In genomic region chr11:67022341-67022933, GRCh38 we compare ENCODE assay signal across 9 cellular contexts. TPM values are rescaled to one million over a fixed set of nuclear protein-coding genes. Genes with fewer than 3 reads are reported as not detected.
DNase-seq lines count a peak whose midpoint lies in the region; ATAC-seq and TF ChIP-seq lines count a peak whose summit lies in the region.
"Had no signal": no experiment of that assay in that cellular context is flagged by ENCODE, and none has a peak within 500 bp of the region (broad histone marks: within the 10 kb centered on the region; RNA-seq: fewer than 3 reads in every experiment).

No MANE protein-coding gene starts in this region.

- 18 to 27% (median 18%) methylated on average over 20 of the region's 20 CpGs for WGBS in adipose tissue, 3 donors

- H3K27me3 Mint-ChIP-seq in activated CD4-positive, alpha-beta memory T cell treated with anti-CD3 and anti-CD28 coated beads for 36 hours = peaks cover 34% of the 10 kb centered on the region
- H3K27me3 Mint-ChIP-seq in activated CD4-positive, alpha-beta memory T cell treated with anti-CD3 and anti-CD28 coated beads, Interleukin-2, amount 10 ng/mL, durations not matched to agents 7 days and 5 days = peaks cover 60% of the 10 kb centered on the region
- peaks cover 71 to 85% (median 77%) of the 10 kb centered on the region in 3 donors for H3K27me3 Mint-ChIP-seq in CD14-positive monocyte (ENCODE audit: low read depth in 3 of 3)

- in situ Hi-C loops in GM13977 (cut with MboI; ENCODE audit: low pct_unique_long_range_greater_than_20kb, low sequenced_read_pairs, unreplicated experiment) = no loop called here

- intact Hi-C loops in activated CD4-positive, alpha-beta memory T cell treated with anti-CD3 and anti-CD28 coated beads for 36 hours (cut with micrococcal nuclease) = no loop called here
- intact Hi-C loops in CD14-positive monocyte (cut with micrococcal nuclease) = no loop called here

- H3K27me3 ChIP-seq in iPS-20b (ENCODE audit: insufficient read depth, low read length) (peaks cover 40% of the 10 kb centered on the region), stomach smooth muscle (ENCODE audit: control insufficient read depth in 1 of 2, insufficient read depth in 2 of 2, low read length in 2 of 2) (peaks cover 23 to 28% of the 10 kb centered on the region in 2 donors)

- DNase-seq in activated CD4-positive, alpha-beta memory T cell treated with anti-CD3 and anti-CD28 coated beads for 36 hours = no peak
- no peak for DNase-seq in activated CD4-positive, alpha-beta memory T cell treated with anti-CD3 and anti-CD28 coated beads, Interleukin-2, amount 10 ng/mL, durations not matched to agents 7 days and 5 days
- DNase-seq in CD14-positive monocyte (ENCODE audit: low spot score) (no peak), GM13977 (ENCODE audit: low spot score) (no peak)

- CTCF ChIA-PET in activated CD4-positive, alpha-beta memory T cell treated with anti-CD3 and anti-CD28 coated beads for 36 hours (lab: Charles Lee) = interaction anchor here (0.6 to 2.5 kb wide), 3 partner anchors 11 to 227 kb away, joined by 3 to 7 read pairs (median 3); no protein-coding TSS in a partner anchor
- CTCF ChIA-PET in activated CD4-positive, alpha-beta memory T cell treated with anti-CD3 and anti-CD28 coated beads, Interleukin-2, amount 10 ng/mL, durations not matched to agents 7 days and 5 days (lab: Charles Lee) = interaction anchor here (0.6 to 1.2 kb wide), 6 partner anchors 15 to 1153 kb away, joined by 3 to 6 read pairs (median 3); no protein-coding TSS in a partner anchor

- peaks cover 4% of the 10 kb centered on the region; the same call in 1 of the 2 replicates for H3K9me3 ChIP-seq in iPS-20b (ENCODE audit: insufficient read depth, low read depth, low read length)
- H3K9me3 ChIP-seq in stomach smooth muscle (ENCODE audit: control insufficient read depth in 2 of 2, low read length in 2 of 2) = no peaks in the 10 kb centered on the region

- peak overlapping the region; percentile 8 for H3K27ac ChIP-seq in adipose tissue (ENCODE audit: low read depth, low read length)
- H3K27ac ChIP-seq in iPS-20b (ENCODE audit: low read length) = no peak overlapping the region
- H3K27ac ChIP-seq in stomach smooth muscle (ENCODE audit: low read length) = no peak overlapping the region

- TF ChIP-seq CTCF in CD14-positive monocyte (IDR thresholded peaks at IDR 0.05) (no peak), GM13977 (IDR thresholded peaks at IDR 0.05; ENCODE audit: extremely low read depth, insufficient read depth, missing control alignments) (no peak)

- peaks cover 33% of the 10 kb centered on the region for H3K4me1 Mint-ChIP-seq in activated CD4-positive, alpha-beta memory T cell treated with anti-CD3 and anti-CD28 coated beads for 36 hours (ENCODE audit: low read depth)
- peaks cover 25% of the 10 kb centered on the region for H3K4me1 Mint-ChIP-seq in activated CD4-positive, alpha-beta memory T cell treated with anti-CD3 and anti-CD28 coated beads, Interleukin-2, amount 10 ng/mL, durations not matched to agents 7 days and 5 days
- peaks cover 6% of the 10 kb centered on the region for H3K4me1 Mint-ChIP-seq in CD14-positive monocyte

- POLR2A ChIA-PET in activated CD4-positive, alpha-beta memory T cell treated with anti-CD3 and anti-CD28 coated beads for 36 hours (lab: Charles Lee) = no interaction called here
- POLR2A ChIA-PET in activated CD4-positive, alpha-beta memory T cell treated with anti-CD3 and anti-CD28 coated beads, Interleukin-2, amount 10 ng/mL, durations not matched to agents 7 days and 5 days (lab: Charles Lee) = no interaction called here

- H3K36me3 ChIP-seq in iPS-20b (ENCODE audit: insufficient read depth, low read depth, low read length) (no peaks in the 10 kb centered on the region), stomach smooth muscle (ENCODE audit: control insufficient read depth in 2 of 2, insufficient read depth in 2 of 2, low read length in 2 of 2) (no peaks in the 10 kb centered on the region)

- peak overlapping the region; percentile 8 for H3K4me3 Mint-ChIP-seq in activated CD4-positive, alpha-beta memory T cell treated with anti-CD3 and anti-CD28 coated beads for 36 hours
- H3K4me3 Mint-ChIP-seq in activated CD4-positive, alpha-beta memory T cell treated with anti-CD3 and anti-CD28 coated beads, Interleukin-2, amount 10 ng/mL, durations not matched to agents 7 days and 5 days = no peak overlapping the region
- H3K4me3 Mint-ChIP-seq in CD14-positive monocyte = peak overlapping the region in 1 of 2 donors; percentile 86
- H3K4me3 Mint-ChIP-seq: T-helper 1 cell treated with Interleukin-12 subunit alpha and Interleukin-12 subunit beta and Interleukin-4 antibody, amounts not matched to agents 30 μg/mL and 1 μg/mL, for 36 hours had no signal

- H3K4me1 ChIP-seq in iPS-20b (ENCODE audit: insufficient read depth, low read length) = peaks cover 5% of the 10 kb centered on the region
- peaks cover 14% of the 10 kb centered on the region for H3K4me1 ChIP-seq in stomach smooth muscle (ENCODE audit: control insufficient read depth, insufficient read depth, low read length)

- H3K9me3 Mint-ChIP-seq in activated CD4-positive, alpha-beta memory T cell treated with anti-CD3 and anti-CD28 coated beads for 36 hours = peaks cover 4% of the 10 kb centered on the region
- H3K9me3 Mint-ChIP-seq in activated CD4-positive, alpha-beta memory T cell treated with anti-CD3 and anti-CD28 coated beads, Interleukin-2, amount 10 ng/mL, durations not matched to agents 7 days and 5 days = no peaks in the 10 kb centered on the region
- peaks cover 0 to 23% (median 13%) of the 10 kb centered on the region in 7 donors for H3K9me3 Mint-ChIP-seq in CD14-positive monocyte
- H3K9me3 Mint-ChIP-seq: T-helper 1 cell treated with Interleukin-12 subunit alpha and Interleukin-12 subunit beta and Interleukin-4 antibody, amounts not matched to agents 30 μg/mL and 1 μg/mL, for 36 hours had no signal

- no peak overlapping the region for H3K27ac Mint-ChIP-seq in activated CD4-positive, alpha-beta memory T cell treated with anti-CD3 and anti-CD28 coated beads for 36 hours
- no peak overlapping the region for H3K27ac Mint-ChIP-seq in activated CD4-positive, alpha-beta memory T cell treated with anti-CD3 and anti-CD28 coated beads, Interleukin-2, amount 10 ng/mL, durations not matched to agents 7 days and 5 days
- H3K27ac Mint-ChIP-seq in CD14-positive monocyte = no peak overlapping the region
- H3K27ac Mint-ChIP-seq: T-helper 1 cell treated with Interleukin-12 subunit alpha and Interleukin-12 subunit beta and Interleukin-4 antibody, amounts not matched to agents 30 μg/mL and 1 μg/mL, for 36 hours had no signal

- no peaks in the 10 kb centered on the region for H3K36me3 Mint-ChIP-seq in activated CD4-positive, alpha-beta memory T cell treated with anti-CD3 and anti-CD28 coated beads for 36 hours
- no peaks in the 10 kb centered on the region for H3K36me3 Mint-ChIP-seq in activated CD4-positive, alpha-beta memory T cell treated with anti-CD3 and anti-CD28 coated beads, Interleukin-2, amount 10 ng/mL, durations not matched to agents 7 days and 5 days (ENCODE audit: low read depth)
- peaks cover 4% of the 10 kb centered on the region in 2 donors for H3K36me3 Mint-ChIP-seq in CD14-positive monocyte

- no peak overlapping the region for H3K9ac ChIP-seq in iPS-20b (ENCODE audit: low read depth, low read length)
- no peak overlapping the region for H3K9ac ChIP-seq in stomach smooth muscle (ENCODE audit: low read length in 2 of 2)

- H3K4me3 ChIP-seq in iPS-20b (ENCODE audit: low read length) (peak overlapping the region; percentile 62), stomach smooth muscle (ENCODE audit: low read length in 2 of 2) (peak overlapping the region; percentile 40 to 58)

- no peak for ATAC-seq in HG03469 (IDR thresholded peaks at IDR 0.05; ENCODE audit: unreplicated experiment)

RNA-seq across cellular contexts. Expression of gene SYT12, which starts 0.5 kb away (rescaled TPM):
- not detected for total RNA-seq in activated CD4-positive, alpha-beta memory T cell treated with anti-CD3 and anti-CD28 coated beads for 36 hours
- total RNA-seq in activated CD4-positive, alpha-beta memory T cell treated with anti-CD3 and anti-CD28 coated beads, Interleukin-2, amount 10 ng/mL, durations not matched to agents 7 days and 5 days = not detected
- polyA plus RNA-seq in adipose tissue (under 1 TPM; 0.14 to 0.45 (median 0.22) TPM), CD14-positive monocyte (not detected)

RNA-seq across cellular contexts. Expression of gene RHOD, which starts 34.2 kb away (rescaled TPM):
- total RNA-seq in activated CD4-positive, alpha-beta memory T cell treated with anti-CD3 and anti-CD28 coated beads for 36 hours = under 1 TPM; 0.57 to 0.87 TPM
- total RNA-seq in activated CD4-positive, alpha-beta memory T cell treated with anti-CD3 and anti-CD28 coated beads, Interleukin-2, amount 10 ng/mL, durations not matched to agents 7 days and 5 days = under 1 TPM; 0.20 to 0.33 TPM
- 10 to 100 TPM; 16.0 to 26.5 (median 24.7) TPM for polyA plus RNA-seq in adipose tissue
- polyA plus RNA-seq in CD14-positive monocyte = not detected

RNA-seq across cellular contexts. Expression of gene C11orf86, which starts 47.3 kb away (rescaled TPM):
- not detected for total RNA-seq in activated CD4-positive, alpha-beta memory T cell treated with anti-CD3 and anti-CD28 coated beads for 36 hours
- not detected for total RNA-seq in activated CD4-positive, alpha-beta memory T cell treated with anti-CD3 and anti-CD28 coated beads, Interleukin-2, amount 10 ng/mL, durations not matched to agents 7 days and 5 days
- polyA plus RNA-seq in adipose tissue (under 1 TPM; 0.08 to 0.55 (median 0.45) TPM), CD14-positive monocyte (not detected)
